Comparison of ENCODE assay signal across 7 cellular contexts in the genomic region with DNA sequence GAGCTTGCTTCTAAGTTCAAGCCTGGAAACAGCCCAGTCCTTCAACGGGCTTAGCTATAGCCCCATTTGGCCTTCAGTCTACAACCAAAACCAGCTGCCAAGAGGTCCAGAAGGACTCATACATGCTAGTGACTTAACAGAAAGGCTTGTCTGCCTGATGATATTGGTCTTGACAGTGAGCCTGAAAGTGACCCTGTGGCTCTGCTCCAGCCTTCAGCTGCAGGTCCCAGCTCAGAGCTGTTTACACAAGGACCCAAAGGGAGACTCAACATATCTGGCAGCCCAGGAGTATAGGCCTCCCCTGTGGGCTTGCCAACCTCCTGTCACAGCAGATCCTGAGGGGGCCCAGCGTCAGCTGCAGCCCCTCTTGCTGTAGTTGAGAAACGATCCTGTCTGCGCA.
"Had no signal": no experiment of that assay in that cellular context is flagged by ENCODE, and none has a peak within 500 bp of the region (broad histone marks: within the 10 kb centered on the region; RNA-seq: fewer than 3 reads in every experiment).

No MANE protein-coding gene starts in this region.

- H3K27ac Mint-ChIP-seq: GM23338, H9 had no signal

- H3K4me1 Mint-ChIP-seq: GM23338, H9 had no signal

- DNase-seq: H9, HCEC 1CT, IMR-90 had no signal

- H3K4me3 Mint-ChIP-seq: GM23338, H9 had no signal

- FAIRE-seq: H1, H54, K562 had no signal

- ATAC-seq: GM23338, K562 had no signal
